In genomic region chr3:76405196-76405595, GRCh38 we compare ENCODE assay signal across 18 cellular contexts.
"Had no signal": no experiment of that assay in that cellular context is flagged by ENCODE, and none has a peak within 500 bp of the region (broad histone marks: within the 10 kb centered on the region; RNA-seq: fewer than 3 reads in every experiment).

No MANE protein-coding gene starts in this region.

- H3K4me3 Mint-ChIP-seq: activated naive CD8-positive, alpha-beta T cell treated with anti-CD3 and anti-CD28 coated beads for 36 hours; activated T-helper 1 cell treated with anti-CD3 and anti-CD28 coated beads, Interleukin-12 subunit alpha, Interleukin-12 subunit beta, Interleukin-2, Interleukin-4 antibody, amounts not matched to agents 30 ng/mL and 10 ng/mL and 1 ng/mL, durations not matched to agents 14 hours and 24 hours and 36 hours; mesothelial cell of epicardium; nephron had no signal

- DNase-seq: activated CD4-positive, alpha-beta T cell treated with anti-CD3 and anti-CD28 coated beads, Interleukin-2, amount 50 U/mL, for 48 hours; activated naive CD8-positive, alpha-beta T cell treated with anti-CD3 and anti-CD28 coated beads for 36 hours; anterior cingulate cortex; effector CD4-positive, alpha-beta T cell; foreskin melanocyte; hypothalamus; nucleus accumbens; retina; stimulated activated CD4-positive, alpha-beta T cell treated with anti-CD3 and anti-CD28 coated beads, Interleukin-2, amount 100 ng/mL, for 24 hours; stimulated activated naive CD4-positive, alpha-beta T cell treated with Interleukin-2 at 50 U/mL for 16 hours; substantia nigra; SW 1271; tibial artery had no signal

- H3K9me3 ChIP-seq: tibial artery had no signal

- FAIRE-seq: keratinocyte had no signal

- H3K27ac Mint-ChIP-seq: activated naive CD8-positive, alpha-beta T cell treated with anti-CD3 and anti-CD28 coated beads for 36 hours; activated T-helper 1 cell treated with anti-CD3 and anti-CD28 coated beads, Interleukin-12 subunit alpha, Interleukin-12 subunit beta, Interleukin-2, Interleukin-4 antibody, amounts not matched to agents 30 ng/mL and 10 ng/mL and 1 ng/mL, durations not matched to agents 14 hours and 24 hours and 36 hours; mesothelial cell of epicardium; nephron had no signal

- H3K4me3 ChIP-seq: lung, tibial artery had no signal

- H3K27me3 ChIP-seq: tibial artery had no signal

- H3K27me3 Mint-ChIP-seq: activated naive CD8-positive, alpha-beta T cell treated with anti-CD3 and anti-CD28 coated beads for 36 hours had no signal

- H3K9me3 Mint-ChIP-seq: nephron had no signal

- H3K36me3 Mint-ChIP-seq: activated naive CD8-positive, alpha-beta T cell treated with anti-CD3 and anti-CD28 coated beads for 36 hours; mesothelial cell of epicardium had no signal

- H3K36me3 ChIP-seq: tibial artery had no signal

- H3K4me1 ChIP-seq: tibial artery had no signal

- H3K27ac ChIP-seq: tibial artery had no signal

- H3K4me1 Mint-ChIP-seq: activated naive CD8-positive, alpha-beta T cell treated with anti-CD3 and anti-CD28 coated beads for 36 hours had no signal
